In genomic region chr20:46173652-46174468, GRCh38 we compare ENCODE assay signal across 11 cellular contexts.
"Had no signal": no experiment of that assay in that cellular context is flagged by ENCODE, and none has a peak within 500 bp of the region (broad histone marks: within the 10 kb centered on the region; RNA-seq: fewer than 3 reads in every experiment).

No MANE protein-coding gene starts in this region.

- H3K9me3 ChIP-seq: left lung, prostate gland, right atrium auricular region, transverse colon, vagina had no signal

- H3K4me1 ChIP-seq: prostate gland, right atrium auricular region, transverse colon, vagina had no signal

- H3K27ac ChIP-seq: dorsolateral prefrontal cortex, left lung, prostate gland, right atrium auricular region, transverse colon, vagina had no signal

- H3K27ac Mint-ChIP-seq: activated CD4-positive, alpha-beta T cell treated with anti-CD3 and anti-CD28 coated beads for 36 hours; activated naive CD4-positive, alpha-beta T cell treated with anti-CD3 and anti-CD28 coated beads, Interleukin-2, amount 50 U/mL, for 72 hours; activated T-helper 1 cell treated with anti-CD3 and anti-CD28 coated beads, Interleukin-12 subunit alpha, Interleukin-12 subunit beta, Interleukin-2, Interleukin-4 antibody, amounts not matched to agents 30 ng/mL and 10 ng/mL and 1 ng/mL, durations not matched to agents 14 hours and 24 hours and 36 hours; mesothelial cell of epicardium; natural killer cell treated with Interleukin-12 subunit alpha and Interleukin-12 subunit beta and Interleukin-15 and Interleukin-18, amount 100 ng/mL, for 72 hours had no signal

- H3K36me3 ChIP-seq: left lung, prostate gland, right atrium auricular region, transverse colon, vagina had no signal

- H3K4me3 ChIP-seq: left lung, prostate gland, transverse colon had no signal

- H3K36me3 Mint-ChIP-seq: activated naive CD4-positive, alpha-beta T cell treated with anti-CD3 and anti-CD28 coated beads, Interleukin-2, amount 50 U/mL, for 72 hours; mesothelial cell of epicardium; natural killer cell treated with Interleukin-12 subunit alpha and Interleukin-12 subunit beta and Interleukin-15 and Interleukin-18, amount 100 ng/mL, for 72 hours had no signal

- H3K27me3 ChIP-seq: vagina had no signal

- H3K9me3 Mint-ChIP-seq: activated naive CD4-positive, alpha-beta T cell treated with anti-CD3 and anti-CD28 coated beads, Interleukin-2, amount 50 U/mL, for 72 hours; activated T-helper 1 cell treated with anti-CD3 and anti-CD28 coated beads, Interleukin-12 subunit alpha, Interleukin-12 subunit beta, Interleukin-2, Interleukin-4 antibody, amounts not matched to agents 30 ng/mL and 10 ng/mL and 1 ng/mL, durations not matched to agents 14 hours and 24 hours and 36 hours; mesothelial cell of epicardium; natural killer cell treated with Interleukin-12 subunit alpha and Interleukin-12 subunit beta and Interleukin-15 and Interleukin-18, amount 100 ng/mL, for 72 hours had no signal

- H3K4me1 Mint-ChIP-seq: activated CD4-positive, alpha-beta T cell treated with anti-CD3 and anti-CD28 coated beads for 36 hours had no signal

- H3K4me3 Mint-ChIP-seq: activated CD4-positive, alpha-beta T cell treated with anti-CD3 and anti-CD28 coated beads for 36 hours; activated T-helper 1 cell treated with anti-CD3 and anti-CD28 coated beads, Interleukin-12 subunit alpha, Interleukin-12 subunit beta, Interleukin-2, Interleukin-4 antibody, amounts not matched to agents 30 ng/mL and 10 ng/mL and 1 ng/mL, durations not matched to agents 14 hours and 24 hours and 36 hours; mesothelial cell of epicardium; natural killer cell treated with Interleukin-12 subunit alpha and Interleukin-12 subunit beta and Interleukin-15 and Interleukin-18, amount 100 ng/mL, for 72 hours had no signal
